Comparison of ENCODE assay signal across 13 cellular contexts in genomic region chr11:62860835-62861563, GRCh38. TPM values are rescaled to one million over a fixed set of nuclear protein-coding genes. Genes with fewer than 3 reads are reported as not detected.
DNase-seq lines count a peak whose midpoint lies in the region; ATAC-seq and TF ChIP-seq lines count a peak whose summit lies in the region.
"Had no signal": no experiment of that assay in that cellular context is flagged by ENCODE, and none has a peak within 500 bp of the region (broad histone marks: within the 10 kb centered on the region; RNA-seq: fewer than 3 reads in every experiment).

No MANE protein-coding gene starts in this region.

- H3K79me2 ChIP-seq in PC-3 (ENCODE audit: low read length) = peaks cover 92% of the 10 kb centered on the region

- H3K4me1 Mint-ChIP-seq in WTC11 = peaks cover 62% of the 10 kb centered on the region

- no peak overlapping the region; the same call in 1 of the 2 replicates for H3K4me3 Mint-ChIP-seq in WTC11

- H3K36me3 Mint-ChIP-seq in WTC11 = peaks cover 32% of the 10 kb centered on the region

- peaks cover 15% of the 10 kb centered on the region for H3K4me1 ChIP-seq in cardiac muscle cell (ENCODE audit: low read depth)
- peaks cover 0 to 29% (median 5%) of the 10 kb centered on the region in 12 donors for H3K4me1 ChIP-seq in heart left ventricle
- H3K4me1 ChIP-seq in PC-3 (ENCODE audit: insufficient read depth, low read length) = peaks cover 13% of the 10 kb centered on the region

- H3K4me3 ChIP-seq in cardiac muscle cell (no peak overlapping the region), heart left ventricle (no peak overlapping the region), PC-3 (ENCODE audit: low read length) (no peak overlapping the region)

- H3F3A ChIP-seq in PC-3 (ENCODE audit: low read length, unreplicated experiment) = no peaks in the 10 kb centered on the region

- H3K9me2 ChIP-seq in PC-3 (replicated peaks; ENCODE audit: low read length) = no peaks in the 10 kb centered on the region

- H4K20me1 ChIP-seq in PC-3 (ENCODE audit: low read length) = peaks cover 18% of the 10 kb centered on the region

- H3K27ac ChIP-seq in cardiac muscle cell (peak overlapping the region; percentile 85), heart left ventricle (peak overlapping the region in 1 of 12 donors; percentile 3), PC-3 (ENCODE audit: low read length) (no peak overlapping the region)

- BruUV-seq in PC-3 (replicated peaks; lab: Mats Ljungman, UMichigan) = no TSS peak

- intact Hi-C loops in heart left ventricle (cut with DNase I) = loop anchor here in 8 of 10 donors (1.0 to 10.0 kb wide), 6 partner anchors 74 to 476 kb away; partner anchors contain the start of genes TMEM179B (in 5 of the 8) and TUT1 (in 1 of the 8)
- intact Hi-C loops in PC-3 (cut with micrococcal nuclease) = no loop called here

- WGBS in heart left ventricle, 4 donors = 71 to 79% (median 74%) methylated on average over 5 of the region's 5 CpGs

- DNase-seq in cardiac muscle cell (ENCODE audit: low read depth in 1 of 2, low spot score in 1 of 2) (no peak), heart left ventricle (no peak), WTC11 (ENCODE audit: low spot score) (no peak), EL (no peak), PC-3 (no peak)
- peak; percentile 27 for DNase-seq in stimulated activated CD8-positive, alpha-beta memory T cell treated with anti-CD3 and anti-CD28 coated beads, Interleukin-4, amount 100 ng/mL, for 48 hours
- DNase-seq: foreskin melanocyte, NCI-H446 had no signal

- CTCF ChIA-PET in WTC11 (lab: Charles Lee) = interaction anchor here (0.6 to 3.2 kb wide), 14 partner anchors 11 to 250 kb away, joined by 3 to 17 read pairs (median 4); partner anchors contain the start of genes NXF1, SLC3A2, TMEM179B and ZBTB3
- CTCF ChIA-PET in PC-3 (lab: Charles Lee) = interaction anchor here (0.6 kb wide), 1 partner anchor 44 kb away, joined by 3 read pairs; no protein-coding TSS in a partner anchor

- ATAC-seq in heart left ventricle (no peak), WTC11 (no peak), PC-3 (no peak)
- ATAC-seq: sciatic nerve had no signal

- H3K9ac ChIP-seq in PC-3 (ENCODE audit: low read length) = no peak overlapping the region

- POLR2A ChIA-PET in WTC11 (lab: Charles Lee) = interaction anchor here (0.5 to 2.1 kb wide), 8 partner anchors 9 to 174 kb away, joined by 3 to 11 read pairs (median 5); partner anchors contain the start of genes POLR2G, TEX54 and TMEM179B
- POLR2A ChIA-PET in PC-3 (lab: Charles Lee; ENCODE audit: unreplicated experiment) = no interaction called here

- H3K4me2 ChIP-seq in PC-3 (ENCODE audit: low read length) = no peak overlapping the region

- H2AFZ ChIP-seq in PC-3 (ENCODE audit: low read length) = no peak overlapping the region

- no peaks in the 10 kb centered on the region for H3K36me3 ChIP-seq in cardiac muscle cell
- H3K36me3 ChIP-seq in heart left ventricle = no peaks in the 10 kb centered on the region
- H3K36me3 ChIP-seq in PC-3 (ENCODE audit: low read depth, low read length) = peaks cover 8% of the 10 kb centered on the region

- no peak for TF ChIP-seq CTCF in cardiac muscle cell (IDR thresholded peaks at IDR 0.05; ENCODE audit: low read depth, low read length)
- TF ChIP-seq CTCF in heart left ventricle (IDR thresholded peaks at IDR 0.05) = no peak
- TF ChIP-seq CTCF in WTC11 (IDR thresholded peaks at IDR 0.05) = no peak
- no peak for TF ChIP-seq CTCF in PC-3 (conservative IDR thresholded peaks at IDR 0.05; ENCODE audit: low read depth, low read length)

- no peak for TF ChIP-seq POLR2A in heart left ventricle (IDR thresholded peaks at IDR 0.05)

- no peaks in the 10 kb centered on the region for H3K27me3 ChIP-seq in cardiac muscle cell
- H3K27me3 ChIP-seq in heart left ventricle = no peaks in the 10 kb centered on the region
- H3K27me3 ChIP-seq in PC-3 (ENCODE audit: low read length) = no peaks in the 10 kb centered on the region

- H3K9me3 ChIP-seq in cardiac muscle cell (ENCODE audit: low read depth) (no peaks in the 10 kb centered on the region), heart left ventricle (no peaks in the 10 kb centered on the region), PC-3 (ENCODE audit: low read length) (no peaks in the 10 kb centered on the region)

- no peaks in the 10 kb centered on the region for H3K27me3 Mint-ChIP-seq in WTC11 (ENCODE audit: low read depth)

- H3K9me3 Mint-ChIP-seq in WTC11 = no peaks in the 10 kb centered on the region

- peak overlapping the region; percentile 96 for H3K27ac Mint-ChIP-seq in WTC11

TF ChIP-seq in WTC11, 78 proteins besides CTCF, POLR2A, EP300 and RAD21:
- TF ChIP-seq ZNF121 (CRISPR knock-in tag; IDR thresholded peaks at IDR 0.05) (peak; percentile 86; the same call in 1 of the 2 replicates), E2F5 (CRISPR knock-in tag; IDR thresholded peaks at IDR 0.05) (no peak)

RNA-seq across cellular contexts. Expression of gene SLC3A2, which starts 19.7 kb away (rescaled TPM):
- total RNA-seq in cardiac muscle cell = 71.8 and 79.2 TPM in 2 replicates
- polyA plus RNA-seq in cardiac muscle cell = 93.8 and 100 TPM in 2 replicates
- total RNA-seq in heart left ventricle = 10 to 100 TPM; 26.6 to 76.0 (median 59.1) TPM
- 100 to 1,000 TPM in 1 of 2 donors, 10 to 100 TPM in 1; 27.1 to 103 TPM for polyA plus RNA-seq in heart left ventricle
- 244 to 334 TPM (median 265 TPM) in 3 replicates for total RNA-seq in WTC11 (2021)
- total RNA-seq in PC-3 (2014; rRNA removed) = 243 and 304 TPM in 2 replicates

RNA-seq across cellular contexts. Expression of gene WDR74, which starts 21.6 kb away (rescaled TPM):
- total RNA-seq in cardiac muscle cell = 47.4 and 63.3 TPM in 2 replicates
- 42.1 and 52.8 TPM in 2 replicates for polyA plus RNA-seq in cardiac muscle cell
- total RNA-seq in heart left ventricle = 10 to 100 TPM; 19.2 to 36.6 (median 24.8) TPM
- polyA plus RNA-seq in heart left ventricle = 10 to 100 TPM; 28.7 to 70.6 TPM
- total RNA-seq in WTC11 (2021) = 82.7 to 110 TPM (median 85.2 TPM) in 3 replicates
- total RNA-seq in PC-3 (2014; rRNA removed) = 217 and 222 TPM in 2 replicates

RNA-seq across cellular contexts. Expression of gene TEX54, which starts 28.4 kb away (rescaled TPM):
- total RNA-seq in cardiac muscle cell = not detected in 2 replicates
- polyA plus RNA-seq in cardiac muscle cell = 3.0 and 4.8 TPM in 2 replicates
- total RNA-seq in heart left ventricle = not detected
- polyA plus RNA-seq in heart left ventricle = not detected
- 0.44 TPM in 1 of 3 replicates, not detected in the others for total RNA-seq in WTC11 (2021)
- not detected in 2 replicates for total RNA-seq in PC-3 (2014; rRNA removed)
- total RNA-seq: LHCN-M2; lung microvascular endothelial cell; sciatic nerve; T-helper 1 cell treated with Interleukin-12 subunit alpha and Interleukin-12 subunit beta and Interleukin-4 antibody, amounts not matched to agents 30 ng/mL and 1 ng/mL, for 36 hours had no signal
- polyA plus RNA-seq: BJ had no signal

RNA-seq across cellular contexts. Expression of gene STX5, which starts 29.1 kb away (rescaled TPM):
- total RNA-seq in cardiac muscle cell = 38.5 and 45.2 TPM in 2 replicates
- 49.4 and 53.6 TPM in 2 replicates for polyA plus RNA-seq in cardiac muscle cell
- total RNA-seq in heart left ventricle = 10 to 100 TPM; 16.2 to 26.8 (median 18.9) TPM
- 10 to 100 TPM in 1 of 2 donors, 1 to 10 TPM in 1; 8.6 to 36.1 TPM for polyA plus RNA-seq in heart left ventricle
- total RNA-seq in WTC11 (2021) = 27.2 to 30.2 TPM (median 28.0 TPM) in 3 replicates
- 41.4 and 48.2 TPM in 2 replicates for total RNA-seq in PC-3 (2014; rRNA removed)

RNA-seq across cellular contexts. Expression of gene NXF1, which starts 55.8 kb away (rescaled TPM):
- 52.8 and 60.7 TPM in 2 replicates for total RNA-seq in cardiac muscle cell
- 96.7 and 127 TPM in 2 replicates for polyA plus RNA-seq in cardiac muscle cell
- total RNA-seq in heart left ventricle = 10 to 100 TPM; 28.5 to 51.7 (median 34.1) TPM
- polyA plus RNA-seq in heart left ventricle = 10 to 100 TPM; 40.7 to 63.4 TPM
- 43.2 to 44.7 TPM (median 44.3 TPM) in 3 replicates for total RNA-seq in WTC11 (2021)
- total RNA-seq in PC-3 (2014; rRNA removed) = 33.1 and 33.2 TPM in 2 replicates
